In the genomic region with DNA sequence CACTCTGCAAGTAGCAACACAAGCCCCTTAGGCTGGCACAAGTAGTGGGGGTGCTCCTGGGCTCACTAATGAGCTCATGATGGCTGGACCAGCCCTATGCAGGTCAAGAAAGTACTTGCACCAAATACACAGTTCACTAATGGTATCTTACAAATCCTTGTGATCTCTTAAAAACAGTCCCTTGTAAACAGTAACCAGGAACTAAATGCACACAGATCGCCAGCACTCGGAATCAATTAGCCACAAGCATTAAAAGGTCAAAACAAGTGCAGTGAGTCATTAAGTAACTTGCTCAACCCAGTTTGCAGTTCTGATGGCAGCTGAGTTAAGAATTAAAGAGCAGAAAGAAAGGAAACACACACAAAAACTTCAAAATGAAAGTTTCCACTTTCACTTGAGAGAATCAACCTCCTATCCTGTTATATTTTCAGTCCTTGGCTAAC, we compare ENCODE assay signal across 8 cellular contexts. TPM values are rescaled to one million over a fixed set of nuclear protein-coding genes. Genes with fewer than 3 reads are reported as not detected.
DNase-seq lines count a peak whose midpoint lies in the region; ATAC-seq and TF ChIP-seq lines count a peak whose summit lies in the region.

No MANE protein-coding gene starts in this region.

- H3K4me3 Mint-ChIP-seq in activated T-cell treated with anti-CD3 and anti-CD28 coated beads, Interleukin-2, amount 50 U/mL, for 4 hours, result peak overlapping the region; percentile 42
- H3K4me3 Mint-ChIP-seq in stimulated activated naive B cell treated with anti-CD40 and anti-IgM and Interleukin-4, amounts not matched to agents 10 μg/mL and 1 μg/mL and 100 μg/mL, for 72 hours, result peak overlapping the region; percentile 66

- H3K27ac ChIP-seq in KOPT-K1 (ENCODE audit: low read depth, low read length, poor library complexity, severe bottlenecking) (peak overlapping the region; percentile 30), right atrium auricular region (peak overlapping the region; percentile 49 to 60), WERI-Rb-1 (no peak overlapping the region)

- peaks cover 48% of the 10 kb centered on the region for H3K36me3 Mint-ChIP-seq in activated T-cell treated with anti-CD3 and anti-CD28 coated beads, Interleukin-2, amount 50 U/mL, for 4 hours (ENCODE audit: insufficient read depth)
- peaks cover 8 to 18% of the 10 kb centered on the region in 2 donors for H3K36me3 Mint-ChIP-seq in stimulated activated naive B cell treated with anti-CD40 and anti-IgM and Interleukin-4, amounts not matched to agents 10 μg/mL and 1 μg/mL and 100 μg/mL, for 72 hours

- no peaks in the 10 kb centered on the region for H3K9me3 Mint-ChIP-seq in activated T-cell treated with anti-CD3 and anti-CD28 coated beads, Interleukin-2, amount 50 U/mL, for 4 hours
- peaks cover 0 to 2% of the 10 kb centered on the region in 2 donors for H3K9me3 Mint-ChIP-seq in stimulated activated naive B cell treated with anti-CD40 and anti-IgM and Interleukin-4, amounts not matched to agents 10 μg/mL and 1 μg/mL and 100 μg/mL, for 72 hours

- H3K27ac Mint-ChIP-seq in stimulated activated naive B cell treated with anti-CD40 and anti-IgM and Interleukin-4, amounts not matched to agents 10 μg/mL and 1 μg/mL and 100 μg/mL, for 72 hours, result peak overlapping the region; percentile 88

- peak; percentile 76 for ATAC-seq in GM21723 (IDR thresholded peaks at IDR 0.05; ENCODE audit: unreplicated experiment)
- ATAC-seq in activated T-cell treated with anti-CD3 and anti-CD28 coated beads, Interleukin-2, amount 50 U/mL, for 4 hours, result peak; percentile 79 to 83
- peak; percentile 86 to 88 for ATAC-seq in stimulated activated naive B cell treated with anti-CD40 and anti-IgM and Interleukin-4, amounts not matched to agents 10 μg/mL and 1 μg/mL and 100 μg/mL, for 72 hours (replicated peaks)

- peaks cover 81% of the 10 kb centered on the region for H3K4me1 Mint-ChIP-seq in activated T-cell treated with anti-CD3 and anti-CD28 coated beads, Interleukin-2, amount 50 U/mL, for 4 hours (ENCODE audit: low read depth)
- H3K4me1 Mint-ChIP-seq in stimulated activated naive B cell treated with anti-CD40 and anti-IgM and Interleukin-4, amounts not matched to agents 10 μg/mL and 1 μg/mL and 100 μg/mL, for 72 hours, result peaks cover 40 to 67% of the 10 kb centered on the region in 2 donors

- no peaks in the 10 kb centered on the region for H3K27me3 Mint-ChIP-seq in activated T-cell treated with anti-CD3 and anti-CD28 coated beads, Interleukin-2, amount 50 U/mL, for 4 hours (ENCODE audit: low read depth)
- no peaks in the 10 kb centered on the region for H3K27me3 Mint-ChIP-seq in stimulated activated naive B cell treated with anti-CD40 and anti-IgM and Interleukin-4, amounts not matched to agents 10 μg/mL and 1 μg/mL and 100 μg/mL, for 72 hours

- DNase-seq in GM10266 (ENCODE audit: extremely low spot score), result peak; percentile 55
- DNase-seq in activated T-cell treated with anti-CD3 and anti-CD28 coated beads, Interleukin-2, amount 50 U/mL, for 4 hours, result peak; percentile 33
- no peak for DNase-seq in right atrium auricular region (ENCODE audit: low spot score)
- DNase-seq in stimulated activated naive B cell treated with anti-CD40 and anti-IgM and Interleukin-4, amounts not matched to agents 10 μg/mL and 1 μg/mL and 100 μg/mL, for 72 hours, result peak; percentile 41
- no peak for DNase-seq in NCI-H1436 (lab: John Stamatoyannopoulos, UW)
- no peak for DNase-seq in WERI-Rb-1

- H3K36me3 ChIP-seq in KOPT-K1 (ENCODE audit: insufficient read depth, low read length) (peaks cover 55% of the 10 kb centered on the region), right atrium auricular region (peaks cover 1% of the 10 kb centered on the region), WERI-Rb-1 (no peaks in the 10 kb centered on the region)

- TF ChIP-seq CTCF in GM10266 (IDR thresholded peaks at IDR 0.05; ENCODE audit: control insufficient read depth, insufficient read depth, low read depth, missing control alignments), result no peak
- TF ChIP-seq CTCF in right atrium auricular region (IDR thresholded peaks at IDR 0.05), result no peak
- TF ChIP-seq CTCF in WERI-Rb-1 (IDR thresholded peaks at IDR 0.05; ENCODE audit: low read depth, low read length), result no peak

- H3K4me3 ChIP-seq in right atrium auricular region (no peak overlapping the region), WERI-Rb-1 (ENCODE audit: low read depth, low read length) (no peak overlapping the region)

- peaks cover 0 to 57% of the 10 kb centered on the region in 2 donors for H3K4me1 ChIP-seq in right atrium auricular region

- no peaks in the 10 kb centered on the region for H3K27me3 ChIP-seq in right atrium auricular region
- no peaks in the 10 kb centered on the region for H3K27me3 ChIP-seq in WERI-Rb-1 (ENCODE audit: insufficient read depth, low read depth, severe bottlenecking)

- H3K9me3 ChIP-seq in KOPT-K1 (ENCODE audit: insufficient read depth, low read length, poor library complexity, severe bottlenecking) (no peaks in the 10 kb centered on the region), right atrium auricular region (no peaks in the 10 kb centered on the region), WERI-Rb-1 (ENCODE audit: severe bottlenecking) (no peaks in the 10 kb centered on the region)

RNA-seq across cellular contexts. Expression of gene ARHGEF3, which starts 43.2 kb away (rescaled TPM):
- 10 to 100 TPM; 42.4 to 53.9 (median 44.7) TPM for total RNA-seq in activated T-cell treated with anti-CD3 and anti-CD28 coated beads, Interleukin-2, amount 50 U/mL, for 4 hours
- total RNA-seq in right atrium auricular region, result 10 to 100 TPM; 16.1 to 21.7 TPM

Comparison
In these comparisons a context has a peak if more than half of its experiments do, and no peak if none do; other contexts are left out.
1. DNase-seq: peak in GM10266 (single experiment), activated T-cell treated with anti-CD3 and anti-CD28 coated beads, Interleukin-2, amount 50 U/mL, for 4 hours (single experiment) and stimulated activated naive B cell treated with anti-CD40 and anti-IgM and Interleukin-4, amounts not matched to agents 10 μg/mL and 1 μg/mL and 100 μg/mL, for 72 hours (single experiment); none in right atrium auricular region (single experiment), NCI-H1436 (single experiment) and WERI-Rb-1 (single experiment).
2. Peak in every context shown above with its lines, with median percentiles within 50 percentile points of each other: ATAC-seq.